Comparison of ENCODE assay signal across 21 cellular contexts in genomic region chr16:47979783-47980182, GRCh38.
"Had no signal": no experiment of that assay in that cellular context is flagged by ENCODE, and none has a peak within 500 bp of the region (broad histone marks: within the 10 kb centered on the region; RNA-seq: fewer than 3 reads in every experiment).

No MANE protein-coding gene starts in this region.

- H3K27ac ChIP-seq: SK-N-MC, WERI-Rb-1 had no signal

- ATAC-seq: activated CD4-positive, alpha-beta T cell treated with anti-CD3 and anti-CD28 coated beads for 36 hours; activated T-helper 17 cell treated with anti-CD3 and anti-CD28 coated beads, Interleukin-2, amount 50 U/mL, for 72 hours; K562; Right ventricle myocardium inferior; T-cell had no signal

- DNase-seq: activated CD4-positive, alpha-beta memory T cell treated with anti-CD3 and anti-CD28 coated beads, Interleukin-2, amount 10 ng/mL, durations not matched to agents 7 days and 5 days; activated CD4-positive, alpha-beta T cell treated with anti-CD3 and anti-CD28 coated beads for 36 hours; activated CD4-positive, alpha-beta T cell treated with anti-CD3 and anti-CD28 coated beads, Interleukin-2, amount 50 U/mL, for 1 hour; activated gamma-delta T cell; activated naive CD4-positive, alpha-beta T cell treated with anti-CD3 and anti-CD28 coated beads for 36 hours; activated T-cell treated with anti-CD3 and anti-CD28 coated beads for 4 hours; activated T-cell treated with anti-CD3 and anti-CD28 coated beads, Interleukin-2, amount 50 U/mL, for 48 hours; Kasumi-1; NCI-H1048; NCI-H1417 treated with DMSO at 0.1 percent for 48 hours; NCI-H1694; NCI-H446 treated with DMSO at 0.1 percent for 48 hours; NCI-H524 treated with DMSO at 0.1 percent for 48 hours; NCI-H748 treated with DMSO at 0.1 percent for 48 hours; RPMI8226; T-cell had no signal

- H3K36me3 ChIP-seq: WERI-Rb-1 had no signal

- H3K4me3 ChIP-seq: K562, SK-N-MC had no signal
